Comparison of ENCODE assay signal across 8 cellular contexts in the genomic region with DNA sequence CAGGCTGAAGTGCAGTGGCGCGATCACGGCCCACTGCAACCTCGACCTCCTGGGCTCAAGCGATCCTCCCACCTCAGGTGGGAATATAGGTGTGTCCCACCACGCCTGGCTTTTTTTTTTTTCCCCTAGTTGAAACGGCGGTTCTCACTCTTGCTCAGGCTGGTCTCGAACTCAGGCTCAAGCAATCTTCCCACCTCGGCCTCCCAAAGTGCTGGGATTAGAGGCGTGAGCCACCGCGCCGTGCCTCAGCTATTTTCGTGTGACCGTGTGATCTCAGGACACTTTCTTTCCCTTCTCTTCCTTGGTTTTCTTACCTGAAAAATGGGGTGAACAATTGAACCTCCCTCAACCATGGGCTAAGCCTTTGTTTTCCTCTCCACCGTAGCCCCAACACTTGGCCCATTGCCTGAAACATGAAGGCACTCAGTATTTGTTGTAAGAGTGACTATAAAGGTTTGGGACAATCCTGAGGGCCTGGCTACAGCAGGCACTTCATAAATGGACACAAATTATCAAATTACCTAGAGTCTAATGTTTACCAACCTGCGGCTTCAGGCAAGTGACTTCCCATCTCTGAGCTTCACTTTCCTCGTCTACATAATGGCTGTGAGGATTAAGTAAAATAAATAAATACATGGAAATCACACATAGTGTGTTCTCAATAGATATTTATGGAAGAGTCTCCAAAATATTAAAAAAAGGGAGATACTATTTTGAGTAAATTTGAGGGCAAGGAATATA. TPM values are rescaled to one million over a fixed set of nuclear protein-coding genes. Genes with fewer than 3 reads are reported as not detected.
DNase-seq lines count a peak whose midpoint lies in the region; ATAC-seq and TF ChIP-seq lines count a peak whose summit lies in the region.

No MANE protein-coding gene starts in this region.

- DNase-seq in NCI-H1092 (lab: John Stamatoyannopoulos, UW) (peak; percentile 69), left colon (no peak), type B pancreatic cell (ENCODE audit: extremely low spot score, unreplicated experiment) (no peak), retina (no peak)
- DNase-seq in NK-92 treated with Interleukin-12 subunit alpha and Interleukin-12 subunit beta, amount 100 ng/mL, for 24 hours (lab: John Stamatoyannopoulos, UW), result no peak

- no peaks in the 10 kb centered on the region for H3K9me3 Mint-ChIP-seq in activated naive CD8-positive, alpha-beta T cell (ENCODE audit: low read depth)
- no peaks in the 10 kb centered on the region for H3K9me3 Mint-ChIP-seq in type B pancreatic cell

- peak overlapping the region; percentile 76 for H3K27ac Mint-ChIP-seq in activated naive CD8-positive, alpha-beta T cell
- H3K27ac Mint-ChIP-seq in type B pancreatic cell, result peak overlapping the region; percentile 96

- H3K27me3 Mint-ChIP-seq in activated naive CD8-positive, alpha-beta T cell, result no peaks in the 10 kb centered on the region
- H3K27me3 Mint-ChIP-seq in type B pancreatic cell, result no peaks in the 10 kb centered on the region

- H3K27ac ChIP-seq in ACC112 (ENCODE audit: low read depth, low read length), result peak overlapping the region; percentile 87

- intact Hi-C loops in left colon (cut with DNase I, micrococcal nuclease), result no loop called here

- H3K4me1 ChIP-seq in ACC112 (ENCODE audit: control insufficient read depth, insufficient read depth, low read length, unreplicated experiment), result peaks cover 23% of the 10 kb centered on the region

- peak overlapping the region; percentile 90 for H3K4me3 Mint-ChIP-seq in activated naive CD8-positive, alpha-beta T cell
- peak overlapping the region; percentile 85 for H3K4me3 Mint-ChIP-seq in type B pancreatic cell

- peaks cover 6% of the 10 kb centered on the region for H3K79me2 ChIP-seq in ACC112 (ENCODE audit: control insufficient read depth, insufficient read depth, low read length, unreplicated experiment)

- no peaks in the 10 kb centered on the region for H3K36me3 Mint-ChIP-seq in activated naive CD8-positive, alpha-beta T cell
- peaks cover 8% of the 10 kb centered on the region for H3K36me3 Mint-ChIP-seq in type B pancreatic cell

- H2AFZ ChIP-seq in ACC112 (ENCODE audit: low read length, unreplicated experiment), result peak overlapping the region; percentile 10

- H3K36me3 ChIP-seq in ACC112 (ENCODE audit: insufficient read depth, low read length), result no peaks in the 10 kb centered on the region

- H3K4me3 ChIP-seq in ACC112 (ENCODE audit: low read depth, low read length), result peak overlapping the region; percentile 80

- H3K27me3 ChIP-seq in ACC112 (ENCODE audit: insufficient read depth, low read length), result no peaks in the 10 kb centered on the region

- no peak for TF ChIP-seq CTCF in type B pancreatic cell (conservative IDR thresholded peaks at IDR 0.05)

- ATAC-seq in GM19025 (IDR thresholded peaks at IDR 0.05; ENCODE audit: low read depth, unreplicated experiment), result peak; percentile 5
- peak; percentile 3 for ATAC-seq in left colon

- peaks cover 28% of the 10 kb centered on the region for H3K4me1 Mint-ChIP-seq in activated naive CD8-positive, alpha-beta T cell (ENCODE audit: low read depth)
- H3K4me1 Mint-ChIP-seq in type B pancreatic cell (ENCODE audit: unreplicated experiment), result peaks cover 55% of the 10 kb centered on the region

RNA-seq across cellular contexts. Expression of a gene that starts 31.4 kb away (rescaled TPM):
- total RNA-seq in left colon (100 to 1,000 TPM; 298 to 363 TPM), type B pancreatic cell (ENCODE audit: low replicate concordance) (472 and 516 TPM in 2 replicates)

RNA-seq across cellular contexts. Expression of a gene that starts 59.5 kb away (rescaled TPM):
- 100 to 1,000 TPM; 122 to 135 TPM for total RNA-seq in left colon
- 246 and 281 TPM in 2 replicates for total RNA-seq in type B pancreatic cell (ENCODE audit: low replicate concordance)
